Comparison of ENCODE assay signal across 12 cellular contexts in the genomic region with DNA sequence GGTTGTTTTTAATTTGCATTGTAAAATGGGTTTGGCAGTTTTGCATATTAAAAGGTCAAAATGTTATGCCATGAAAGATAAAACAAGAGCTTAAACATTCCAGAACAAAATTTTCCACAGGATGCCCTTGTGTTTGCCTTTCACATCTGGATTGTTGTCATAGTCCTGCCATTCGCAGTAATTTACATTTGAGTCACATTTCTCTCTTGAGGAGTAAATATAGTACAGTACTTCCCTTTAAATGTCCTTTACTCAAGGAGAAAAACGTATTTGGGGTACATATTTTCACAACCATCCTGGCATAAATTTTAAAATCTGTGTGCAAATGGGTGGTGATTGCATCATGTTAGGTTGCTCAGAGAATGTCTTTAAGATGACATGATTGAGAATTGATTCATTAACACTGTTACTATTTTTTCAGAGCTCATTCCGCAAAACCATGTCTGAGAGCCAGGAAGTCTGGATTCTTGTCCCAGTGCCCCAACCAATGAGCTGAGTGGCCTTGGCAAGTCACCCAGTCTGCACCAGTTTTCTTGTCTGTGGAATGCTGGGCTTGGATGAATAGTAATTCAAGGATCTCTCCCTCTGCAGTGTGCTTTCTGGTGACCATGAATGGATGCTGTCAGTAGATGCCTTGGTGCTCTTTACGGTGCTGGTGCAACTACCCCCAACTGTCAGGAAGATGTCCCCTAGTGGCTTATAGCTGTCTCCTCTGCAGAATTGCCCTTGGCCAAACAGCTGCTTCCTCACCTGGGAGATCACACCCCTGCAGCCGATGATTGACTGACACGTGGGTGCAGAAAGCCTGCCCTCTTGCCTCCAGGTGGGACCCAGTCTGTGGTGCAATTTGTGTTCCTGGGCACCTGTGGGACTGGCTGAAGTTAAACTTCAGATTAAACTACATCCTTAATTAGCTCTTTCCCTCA. TPM values are rescaled to one million over a fixed set of nuclear protein-coding genes. Genes with fewer than 3 reads are reported as not detected.
DNase-seq lines count a peak whose midpoint lies in the region; ATAC-seq, FAIRE-seq and TF ChIP-seq lines count a peak whose summit lies in the region.
"Had no signal": no experiment of that assay in that cellular context is flagged by ENCODE, and none has a peak within 500 bp of the region (broad histone marks: within the 10 kb centered on the region; RNA-seq: fewer than 3 reads in every experiment).

No MANE protein-coding gene starts in this region.

- H3K4me3 Mint-ChIP-seq in activated CD4-positive, alpha-beta T cell treated with anti-CD3 and anti-CD28 coated beads for 36 hours = no peak overlapping the region

- H3K36me3 ChIP-seq in right atrium auricular region = no peaks in the 10 kb centered on the region
- no peaks in the 10 kb centered on the region for H3K36me3 ChIP-seq in endothelial cell of umbilical vein (ENCODE audit: control insufficient read depth in 2 of 2, extremely low read depth in 1 of 2, insufficient read depth in 2 of 2, low read length in 2 of 2)
- H3K36me3 ChIP-seq in left lung = peaks cover 0 to 44% of the 10 kb centered on the region in 2 donors

- dilution Hi-C loops in endothelial cell of umbilical vein (cut with MboI; ENCODE audit: extremely low pct_ligation_motif_present, low sequenced_read_pairs) = no loop called here

- POLR2A ChIA-PET in endothelial cell of umbilical vein (lab: Charles Lee) = no interaction called here
- POLR2A ChIA-PET in activated CD4-positive, alpha-beta T cell treated with anti-CD3 and anti-CD28 coated beads for 36 hours (lab: Charles Lee) = no interaction called here

- H3K27ac ChIP-seq in right atrium auricular region (no peak overlapping the region), endothelial cell of umbilical vein (ENCODE audit: insufficient read depth, low read depth, low read length) (no peak overlapping the region), left lung (no peak overlapping the region)

- FAIRE-seq in endothelial cell of umbilical vein (lab: Jason Lieb, UNC) = no peak
- FAIRE-seq: A204.1 had no signal

- no peak overlapping the region for H2AFZ ChIP-seq in endothelial cell of umbilical vein (ENCODE audit: low read depth, low read length)

- no peaks in the 10 kb centered on the region for H3K36me3 Mint-ChIP-seq in activated CD4-positive, alpha-beta T cell treated with anti-CD3 and anti-CD28 coated beads for 36 hours (ENCODE audit: low read depth)

- no peaks in the 10 kb centered on the region for H3K9me3 Mint-ChIP-seq in activated CD4-positive, alpha-beta T cell treated with anti-CD3 and anti-CD28 coated beads for 36 hours (ENCODE audit: low read depth)

- H3K4me1 ChIP-seq in right atrium auricular region (peaks cover 0 to 11% of the 10 kb centered on the region in 2 donors), endothelial cell of umbilical vein (ENCODE audit: control insufficient read depth, extremely low read depth, insufficient read depth, low read length) (peaks cover 2% of the 10 kb centered on the region), left lung (no peaks in the 10 kb centered on the region)

- TF ChIP-seq POLR2A in endothelial cell of umbilical vein (IDR thresholded peaks at IDR 0.05; ENCODE audit: low read depth, low read length) = no peak

- no peaks in the 10 kb centered on the region for H3K9me1 ChIP-seq in endothelial cell of umbilical vein (replicated peaks; ENCODE audit: control insufficient read depth, extremely low read depth, insufficient read depth, low read length)

- H3K27me3 Mint-ChIP-seq in activated CD4-positive, alpha-beta T cell treated with anti-CD3 and anti-CD28 coated beads for 36 hours = no peaks in the 10 kb centered on the region

- ATAC-seq in Right ventricle myocardium inferior = peak; percentile 74
- peak; percentile 52 for ATAC-seq in left lung
- no peak for ATAC-seq in GM19023 (IDR thresholded peaks at IDR 0.05; ENCODE audit: unreplicated experiment)
- ATAC-seq in activated CD4-positive, alpha-beta T cell treated with anti-CD3 and anti-CD28 coated beads for 36 hours = no peak
- ATAC-seq in HG03439 (IDR thresholded peaks at IDR 0.05; ENCODE audit: unreplicated experiment) = no peak

- H3K4me3 ChIP-seq in right atrium auricular region = no peak overlapping the region
- H3K4me3 ChIP-seq in endothelial cell of umbilical vein (replicated peaks in 1 of 3; ENCODE audit: insufficient read depth in 1 of 3, low read depth in 1 of 3, low read length in 3 of 3) = no peak overlapping the region
- no peak overlapping the region for H3K4me3 ChIP-seq in left lung

- no peak for TF ChIP-seq CTCF in right atrium auricular region (IDR thresholded peaks at IDR 0.05)
- TF ChIP-seq CTCF in endothelial cell of umbilical vein (IDR thresholded peaks at IDR 0.05; ENCODE audit: extremely low read depth in 1 of 2, insufficient read depth in 1 of 2, low read depth in 1 of 2, low read length in 2 of 2) = no peak
- TF ChIP-seq CTCF in left lung (IDR thresholded peaks at IDR 0.05) = no peak

- H3K9me3 ChIP-seq in right atrium auricular region = no peaks in the 10 kb centered on the region
- H3K9me3 ChIP-seq in endothelial cell of umbilical vein (replicated peaks; ENCODE audit: control insufficient read depth, insufficient read depth, low read length) = no peaks in the 10 kb centered on the region
- no peaks in the 10 kb centered on the region for H3K9me3 ChIP-seq in left lung

- no peak for DNase-seq in Right ventricle myocardium inferior (ENCODE audit: missing footprints)
- no peak for DNase-seq in right atrium auricular region (ENCODE audit: low spot score)
- peak; percentile 36 for DNase-seq in endothelial cell of umbilical vein (ENCODE audit: low read depth, low spot score)
- DNase-seq in left lung = peak in 1 of 2 donors; percentile 43
- no peak for DNase-seq in activated T-cell treated with anti-CD3 and anti-CD28 coated beads for 4 hours
- no peak for DNase-seq in activated CD4-positive, alpha-beta T cell treated with anti-CD3 and anti-CD28 coated beads for 36 hours
- DNase-seq: activated T-cell treated with anti-CD3 and anti-CD28 coated beads, Interleukin-2, amount 50 U/mL, for 48 hours; DMS153; NCI-H2107 had no signal

- no peak overlapping the region for H3K27ac Mint-ChIP-seq in activated CD4-positive, alpha-beta T cell treated with anti-CD3 and anti-CD28 coated beads for 36 hours

- no peaks in the 10 kb centered on the region for H3K4me1 Mint-ChIP-seq in activated CD4-positive, alpha-beta T cell treated with anti-CD3 and anti-CD28 coated beads for 36 hours

- H3K27me3 ChIP-seq in right atrium auricular region (no peaks in the 10 kb centered on the region), endothelial cell of umbilical vein (ENCODE audit: control insufficient read depth in 2 of 2, insufficient read depth in 2 of 2, low read length in 2 of 2) (no peaks in the 10 kb centered on the region), left lung (no peaks in the 10 kb centered on the region)

- H3K9ac ChIP-seq in endothelial cell of umbilical vein (replicated peaks; ENCODE audit: extremely low read depth, insufficient read depth, low read length) = no peak overlapping the region

- no TSS peak for BruUV-seq in endothelial cell of umbilical vein (replicated peaks; lab: Mats Ljungman, UMichigan)

- H3K4me2 ChIP-seq in endothelial cell of umbilical vein (ENCODE audit: insufficient read depth, low read length) = no peak overlapping the region

- no peaks in the 10 kb centered on the region for H3K79me2 ChIP-seq in endothelial cell of umbilical vein (ENCODE audit: control insufficient read depth, insufficient read depth, low read length)

- intact Hi-C loops in Right ventricle myocardium inferior (cut with DNase I) = no loop called here
- intact Hi-C loops in endothelial cell of umbilical vein (cut with micrococcal nuclease) = no loop called here
- intact Hi-C loops in left lung (cut with DNase I) = no loop called here
- intact Hi-C loops in activated CD4-positive, alpha-beta T cell treated with anti-CD3 and anti-CD28 coated beads for 36 hours (cut with DNase I, micrococcal nuclease) = no loop called here

- H4K20me1 ChIP-seq in endothelial cell of umbilical vein (replicated peaks; ENCODE audit: control insufficient read depth, extremely low read depth, insufficient read depth, low read length) = no peaks in the 10 kb centered on the region

- CTCF ChIA-PET in endothelial cell of umbilical vein (lab: Charles Lee) = interaction anchor here (0.6 to 1.2 kb wide), 2 partner anchors 29 to 266 kb away, joined by 3 read pairs; no protein-coding TSS in a partner anchor
- CTCF ChIA-PET in activated CD4-positive, alpha-beta T cell treated with anti-CD3 and anti-CD28 coated beads for 36 hours (lab: Charles Lee) = no interaction called here

TF ChIP-seq in endothelial cell of umbilical vein, 7 proteins besides CTCF, POLR2A, EP300 and RAD21:
- TF ChIP-seq FOS (IDR thresholded peaks at IDR 0.05; ENCODE audit: borderline replicate concordance, insufficient read depth, low read length) (no peak), GATA2 (IDR thresholded peaks at IDR 0.05; ENCODE audit: insufficient read depth, insufficient read length, low read depth, low read length) (no peak), POLR2AphosphoS5 (IDR thresholded peaks at IDR 0.05; ENCODE audit: insufficient read depth, low read depth, low read length) (no peak), EZH2 (IDR thresholded peaks at IDR 0.05; ENCODE audit: borderline replicate concordance, low read depth, low read length, severe bottlenecking) (no peak), MYC (IDR thresholded peaks at IDR 0.05; ENCODE audit: low read depth, low read length) (no peak), JUN (IDR thresholded peaks at IDR 0.05; ENCODE audit: borderline replicate concordance, insufficient read depth, insufficient read length, low read depth) (no peak)
- TF ChIP-seq, protein P1, sequence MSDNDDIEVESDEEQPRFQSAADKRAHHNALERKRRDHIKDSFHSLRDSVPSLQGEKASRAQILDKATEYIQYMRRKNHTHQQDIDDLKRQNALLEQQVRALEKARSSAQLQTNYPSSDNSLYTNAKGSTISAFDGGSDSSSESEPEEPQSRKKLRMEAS (IDR thresholded peaks at IDR 0.05; ENCODE audit: insufficient read depth, insufficient read length) = no peak

RNA-seq across cellular contexts. Expression of a gene that starts 43.0 kb away (rescaled TPM):
- total RNA-seq in Right ventricle myocardium inferior (25.4 TPM), right atrium auricular region (10 to 100 TPM; 16.4 to 20.2 TPM), endothelial cell of umbilical vein (17.1 and 21.2 TPM in 2 replicates), left lung (10 to 100 TPM; 31.9 to 41.0 TPM)
- 9.0 and 10.0 TPM in 2 replicates for polyA plus RNA-seq in endothelial cell of umbilical vein
- polyA plus RNA-seq in endothelial cell of umbilical vein (2011; cell fraction: cytosol; rRNA removed) = 14.4 and 15.0 TPM in 2 replicates
- polyA plus RNA-seq in endothelial cell of umbilical vein (2011; cell fraction: nucleus; rRNA removed) = 22.3 and 31.1 TPM in 2 replicates
- 16.1 and 29.3 TPM in 2 replicates for polyA plus RNA-seq in endothelial cell of umbilical vein (2012)
- 16.7 and 20.6 TPM in 2 replicates for polyA minus RNA-seq in endothelial cell of umbilical vein
- 34.4 TPM for polyA minus RNA-seq in endothelial cell of umbilical vein (2011; cell fraction: cytosol; rRNA and poly(A)+ RNA removed)
- polyA minus RNA-seq in endothelial cell of umbilical vein (2011; cell fraction: nucleus; rRNA and poly(A)+ RNA removed) = 19.8 and 23.9 TPM in 2 replicates
- 1 to 10 TPM; 8.6 to 9.8 TPM for total RNA-seq in activated CD4-positive, alpha-beta T cell treated with anti-CD3 and anti-CD28 coated beads for 36 hours

Comparison
In these comparisons a context has a peak if more than half of its experiments do, and no peak if none do; other contexts are left out.
1. ATAC-seq: peak in Right ventricle myocardium inferior (single experiment) and left lung (single experiment); none in GM19023 (single experiment), activated CD4-positive, alpha-beta T cell treated with anti-CD3 and anti-CD28 coated beads for 36 hours (single experiment) and HG03439 (single experiment).